5 cellular contexts compared by ENCODE assay signal in genomic region chr2:118572380-118572779, GRCh38.
DNase-seq lines count a peak whose midpoint lies in the region; ATAC-seq and TF ChIP-seq lines count a peak whose summit lies in the region.
"Not testable (repeated sequence)": the region's sequence is repeated elsewhere in the genome, so short reads cannot be mapped to it uniquely, and the experiment has no call there.

No MANE protein-coding gene starts in this region.

- H3K27ac Mint-ChIP-seq in WTC11: not testable (repeated sequence)
- H3K27ac Mint-ChIP-seq in activated T-cell treated with anti-CD3 and anti-CD28 coated beads, Interleukin-2, amount 50 U/mL, for 72 hours: peak overlapping the region; percentile 82

- ATAC-seq in WTC11; activated T-cell treated with anti-CD3 and anti-CD28 coated beads, Interleukin-2, amount 50 U/mL, for 72 hours (replicated peaks in 1 of 2): not testable (repeated sequence)

- not testable (repeated sequence) for DNase-seq in WTC11 (ENCODE audit: low spot score); activated T-cell treated with anti-CD3 and anti-CD28 coated beads, Interleukin-2, amount 50 U/mL, for 72 hours; neuronal stem cell (ENCODE audit: low spot score); trophoblast cell

- H3K4me1 ChIP-seq in HEK293 (ENCODE audit: control insufficient read depth, insufficient read depth, low read length); neuronal stem cell (ENCODE audit: control insufficient read depth in 2 of 2, insufficient read depth in 1 of 2, low read depth in 1 of 2, low read length in 2 of 2): not testable (repeated sequence)
- H3K4me1 ChIP-seq in trophoblast cell (ENCODE audit: control insufficient read depth in 1 of 2, insufficient read depth in 2 of 2, low read length in 2 of 2): peaks cover 10 to 14% of the 10 kb centered on the region in 2 experiments

- H3K79me2 ChIP-seq in trophoblast cell (ENCODE audit: control insufficient read depth, insufficient read depth, low read length, poor library complexity): not testable (repeated sequence)

- not testable (repeated sequence) for H3K36me3 ChIP-seq in HEK293 (ENCODE audit: control insufficient read depth in 2 of 2, insufficient read depth in 1 of 2, low read length in 2 of 2); neuronal stem cell (replicated peaks in 1 of 2; ENCODE audit: control insufficient read depth in 2 of 2, insufficient read depth in 2 of 2, low read length in 2 of 2); trophoblast cell (ENCODE audit: control insufficient read depth in 1 of 2, insufficient read depth in 2 of 2, low read length in 2 of 2)

- not testable (repeated sequence) for H3K14ac ChIP-seq in neuronal stem cell (ENCODE audit: low read length); trophoblast cell (ENCODE audit: low read length)

- no CpG with 5 or more reads among the region's 6 CpGs for WGBS in neuronal stem cell (ENCODE audit: extremely low coverage in 2 of 2, insufficient read length in 2 of 2, insufficient replicate concordance in 1 of 2), 2 donors
- WGBS in trophoblast cell (ENCODE audit: extremely low coverage, insufficient coverage, insufficient read length): no CpG with 5 or more reads among the region's 6 CpGs

- H3K4me1 Mint-ChIP-seq in WTC11; activated T-cell treated with anti-CD3 and anti-CD28 coated beads, Interleukin-2, amount 50 U/mL, for 72 hours (ENCODE audit: low read depth): not testable (repeated sequence)

- H3K4me3 Mint-ChIP-seq in WTC11; activated T-cell treated with anti-CD3 and anti-CD28 coated beads, Interleukin-2, amount 50 U/mL, for 72 hours: not testable (repeated sequence)

- not testable (repeated sequence) for H3K27ac ChIP-seq in HEK293 (ENCODE audit: extremely low read depth, low read depth, low read length); neuronal stem cell (replicated peaks; ENCODE audit: low read length); trophoblast cell (ENCODE audit: low read depth, low read length)

- not testable (repeated sequence) for H2BK15ac ChIP-seq in neuronal stem cell (ENCODE audit: low read length)

- H2BK12ac ChIP-seq in neuronal stem cell (ENCODE audit: low read length); trophoblast cell (ENCODE audit: low read length): not testable (repeated sequence)

- not testable (repeated sequence) for H2BK120ac ChIP-seq in neuronal stem cell (ENCODE audit: low read depth, low read length); trophoblast cell (ENCODE audit: insufficient read depth, low read length, poor library complexity)

- H3K9me3 Mint-ChIP-seq in WTC11; activated T-cell treated with anti-CD3 and anti-CD28 coated beads, Interleukin-2, amount 50 U/mL, for 72 hours: not testable (repeated sequence)

- not testable (repeated sequence) for H3K4ac ChIP-seq in neuronal stem cell (ENCODE audit: low read length); trophoblast cell (ENCODE audit: low read depth, low read length)

- not testable (repeated sequence) for H4K91ac ChIP-seq in neuronal stem cell (ENCODE audit: low read depth, low read length, poor library complexity)
- H4K91ac ChIP-seq in trophoblast cell (ENCODE audit: low read depth, low read length): peak overlapping the region; percentile 53

- H3K27me3 ChIP-seq in neuronal stem cell (ENCODE audit: control insufficient read depth in 3 of 3, insufficient read depth in 3 of 3, low read depth in 1 of 3, low read length in 3 of 3); trophoblast cell (ENCODE audit: insufficient read depth, low read length): not testable (repeated sequence)

- H3K18ac ChIP-seq in neuronal stem cell (ENCODE audit: low read length); trophoblast cell (ENCODE audit: low read length): not testable (repeated sequence)

- POLR2A ChIA-PET in HEK293 (lab: Yijun Ruan, JAX); WTC11 (lab: Charles Lee): not testable (repeated sequence)

- not testable (repeated sequence) for H4K8ac ChIP-seq in neuronal stem cell (ENCODE audit: low read depth, low read length); trophoblast cell (ENCODE audit: low read depth, low read length)

- H2BK5ac ChIP-seq in neuronal stem cell (ENCODE audit: low read length); trophoblast cell (ENCODE audit: low read depth, low read length, poor library complexity): not testable (repeated sequence)

- H3K27me3 Mint-ChIP-seq in WTC11 (ENCODE audit: low read depth); activated T-cell treated with anti-CD3 and anti-CD28 coated beads, Interleukin-2, amount 50 U/mL, for 72 hours (ENCODE audit: low read depth): not testable (repeated sequence)

- not testable (repeated sequence) for H3K9me3 ChIP-seq in HEK293 (ENCODE audit: control insufficient read depth, insufficient read depth, low read depth, low read length); neuronal stem cell (replicated peaks in 1 of 2; ENCODE audit: control insufficient read depth in 2 of 2, insufficient read depth in 1 of 2, low read depth in 1 of 2, low read length in 2 of 2); trophoblast cell (ENCODE audit: insufficient read depth, low read depth, low read length)

- TF ChIP-seq CTCF in HEK293 (tag by site-specific recombination; IDR thresholded peaks at IDR 0.05); WTC11 (IDR thresholded peaks at IDR 0.05): not testable (repeated sequence)

- H3K4me3 ChIP-seq in HEK293 (ENCODE audit: low read depth, low read length); neuronal stem cell (ENCODE audit: low read length in 2 of 2); trophoblast cell (ENCODE audit: low read depth, low read length): not testable (repeated sequence)

- peak overlapping the region; percentile 9 for H2AK5ac ChIP-seq in neuronal stem cell (ENCODE audit: low read depth, low read length)
- not testable (repeated sequence) for H2AK5ac ChIP-seq in trophoblast cell (ENCODE audit: low read length)

- not testable (repeated sequence) for H3K36me3 Mint-ChIP-seq in WTC11; activated T-cell treated with anti-CD3 and anti-CD28 coated beads, Interleukin-2, amount 50 U/mL, for 72 hours (ENCODE audit: insufficient read depth in 2 of 2)

- not testable (repeated sequence) for H3K23ac ChIP-seq in neuronal stem cell (ENCODE audit: low read depth, low read length, poor library complexity); trophoblast cell (ENCODE audit: low read length)

- CTCF ChIA-PET in HEK293 (lab: Yijun Ruan, JAX); WTC11 (lab: Charles Lee): not testable (repeated sequence)

- not testable (repeated sequence) for H3K79me1 ChIP-seq in neuronal stem cell (ENCODE audit: low read depth, low read length)
- peaks cover 12% of the 10 kb centered on the region for H3K79me1 ChIP-seq in trophoblast cell (ENCODE audit: low read length)

- not testable (repeated sequence) for H3K4me2 ChIP-seq in neuronal stem cell (ENCODE audit: insufficient read depth, low read length, poor library complexity, severe bottlenecking); trophoblast cell (ENCODE audit: low read length)

- not testable (repeated sequence) for H4K12ac ChIP-seq in trophoblast cell (ENCODE audit: low read depth, low read length)

- H3K9ac ChIP-seq in neuronal stem cell (ENCODE audit: low read depth, low read length, poor library complexity); trophoblast cell (ENCODE audit: low read length): not testable (repeated sequence)

- H2AFZ ChIP-seq in neuronal stem cell (ENCODE audit: low read length); trophoblast cell (ENCODE audit: insufficient read depth, low read length, poor library complexity): not testable (repeated sequence)

TF ChIP-seq in HEK293, 187 proteins besides CTCF, POLR2A, EP300 and RAD21:
- peak; percentile 50; the same call in 1 of the 2 replicates for TF ChIP-seq ZNF513 (tag by site-specific recombination; IDR thresholded peaks at IDR 0.05)

TF ChIP-seq in WTC11, 78 proteins besides CTCF, POLR2A, EP300 and RAD21:
- TF ChIP-seq ZNF512 (CRISPR knock-in tag; IDR thresholded peaks at IDR 0.05; ENCODE audit: borderline replicate concordance): peak; percentile 72; the same call in 1 of the 2 replicates
